ENCODE assay signal across 8 cellular contexts in genomic region chr7:90345548-90346319, GRCh38. TPM values are rescaled to one million over a fixed set of nuclear protein-coding genes. Genes with fewer than 3 reads are reported as not detected.
DNase-seq lines count a peak whose midpoint lies in the region; ATAC-seq and TF ChIP-seq lines count a peak whose summit lies in the region.

No MANE protein-coding gene starts in this region.

- TF ChIP-seq RAD21 in liver (IDR thresholded peaks at IDR 0.05), result no peak

- ATAC-seq in GM18511 (IDR thresholded peaks at IDR 0.05; ENCODE audit: unreplicated experiment) (peak; percentile 32), HG03039 (IDR thresholded peaks at IDR 0.05; ENCODE audit: unreplicated experiment) (peak; percentile 17)

- H3K4me3 ChIP-seq in AG10803 (ENCODE audit: low read length), result peak overlapping the region; percentile 89
- H3K4me3 ChIP-seq in coronary artery, result peak overlapping the region; percentile 79
- H3K4me3 ChIP-seq in liver (ENCODE audit: low read depth in 1 of 3, low read length in 3 of 3), result peak overlapping the region; percentile 60 to 97 (median 76)

- peak overlapping the region; percentile 44 to 78 for H3K27ac ChIP-seq in coronary artery
- H3K27ac ChIP-seq in liver (ENCODE audit: low read depth in 1 of 2, low read length in 2 of 2), result peak overlapping the region; percentile 87 to 96
- peak overlapping the region; percentile 67 for H3K27ac ChIP-seq in substantia nigra (ENCODE audit: low read depth, low read length, poor library complexity, severe bottlenecking)

- H3K9me3 ChIP-seq in liver (ENCODE audit: control insufficient read depth in 4 of 4, low read length in 3 of 4), result no peaks in the 10 kb centered on the region

- H3K4me1 ChIP-seq in liver (ENCODE audit: control insufficient read depth in 4 of 4, insufficient read depth in 4 of 4, low read length in 3 of 4), result peaks cover 3 to 18% (median 4%) of the 10 kb centered on the region in 4 donors

- H3K9ac ChIP-seq in liver (ENCODE audit: low read depth in 1 of 2, low read length in 2 of 2), result peak overlapping the region; percentile 94 to 96

- WGBS in liver, result 10% methylated on average over 19 of the region's 19 CpGs

- H3K36me3 ChIP-seq in liver (ENCODE audit: control insufficient read depth in 4 of 4, insufficient read depth in 3 of 4, low read depth in 1 of 4, low read length in 3 of 4), result no peaks in the 10 kb centered on the region

- TF ChIP-seq CTCF in AG10803 (conservative IDR thresholded peaks at IDR 0.05; ENCODE audit: low read length) (no peak), coronary artery (IDR thresholded peaks at IDR 0.05) (no peak), liver (IDR thresholded peaks at IDR 0.05; ENCODE audit: low read depth, low read length, missing input control) (no peak)

- DNase-seq in AG10803 (ENCODE audit: low read depth) (peak; percentile 48), OCI-M1 (lab: John Stamatoyannopoulos, UW) (peak; percentile 84), coronary artery (ENCODE audit: low spot score) (no peak), substantia nigra (lab: John Stamatoyannopoulos, UW) (peak in 7 of 49 donors; percentile 24 to 59 (median 34)), NCI-H2171 (lab: John Stamatoyannopoulos, UW) (no peak)

- no peaks in the 10 kb centered on the region for H3K27me3 ChIP-seq in liver (ENCODE audit: control insufficient read depth in 4 of 4, insufficient read depth in 4 of 4, low read length in 3 of 4)

TF ChIP-seq in liver, 16 proteins besides CTCF, POLR2A, EP300 and RAD21:
- TF ChIP-seq ZBTB33 (IDR thresholded peaks at IDR 0.05), result no peak
- TF ChIP-seq GABPA (IDR thresholded peaks at IDR 0.05 in 1 of 2, conservative IDR thresholded peaks at IDR 0.05 in 1 of 2), result no peak
- no peak for TF ChIP-seq MAX (IDR thresholded peaks at IDR 0.05)
- TF ChIP-seq SP1 (IDR thresholded peaks at IDR 0.05), result no peak
- no peak for TF ChIP-seq ATF3 (IDR thresholded peaks at IDR 0.05)
- no peak for TF ChIP-seq JUND (IDR thresholded peaks at IDR 0.05)
- TF ChIP-seq HNF4A (conservative IDR thresholded peaks at IDR 0.05), result no peak
- TF ChIP-seq HNF4G (IDR thresholded peaks at IDR 0.05), result no peak
- no peak for TF ChIP-seq NR2F2 (IDR thresholded peaks at IDR 0.05)
TF ChIP-seq in liver: peak in this region for 0.

RNA-seq across cellular contexts. Expression of gene GTPBP10, which starts 0.8 kb away (rescaled TPM):
- 10 to 100 TPM in 1 of 2 donors, 1 to 10 TPM in 1; 6.5 to 18.9 TPM for total RNA-seq in liver
- 10 to 100 TPM in 1 of 2 donors, 1 to 10 TPM in 1; 7.2 to 17.3 TPM for polyA plus RNA-seq in liver

RNA-seq across cellular contexts. Expression of gene FAM237B, which starts 24.6 kb away (rescaled TPM):
- not detected for total RNA-seq in liver
- polyA plus RNA-seq in liver, result not detected

RNA-seq across cellular contexts. Expression of gene CLDN12, which starts 57.5 kb away (rescaled TPM):
- 10 to 100 TPM; 23.6 to 50.0 TPM for total RNA-seq in liver
- polyA plus RNA-seq in liver, result 10 to 100 TPM; 22.5 to 23.7 TPM

Comparison
In these comparisons a context has a peak if more than half of its experiments do, and no peak if none do; other contexts are left out.
1. DNase-seq: peak in AG10803 (single experiment) and OCI-M1 (single experiment); none in coronary artery (single experiment) and NCI-H2171 (single experiment).
2. Peak in every context shown above with its lines, with median percentiles within 50 percentile points of each other: H3K4me3 ChIP-seq and H3K27ac ChIP-seq.